9 cellular contexts compared by ENCODE assay signal in the genomic region with DNA sequence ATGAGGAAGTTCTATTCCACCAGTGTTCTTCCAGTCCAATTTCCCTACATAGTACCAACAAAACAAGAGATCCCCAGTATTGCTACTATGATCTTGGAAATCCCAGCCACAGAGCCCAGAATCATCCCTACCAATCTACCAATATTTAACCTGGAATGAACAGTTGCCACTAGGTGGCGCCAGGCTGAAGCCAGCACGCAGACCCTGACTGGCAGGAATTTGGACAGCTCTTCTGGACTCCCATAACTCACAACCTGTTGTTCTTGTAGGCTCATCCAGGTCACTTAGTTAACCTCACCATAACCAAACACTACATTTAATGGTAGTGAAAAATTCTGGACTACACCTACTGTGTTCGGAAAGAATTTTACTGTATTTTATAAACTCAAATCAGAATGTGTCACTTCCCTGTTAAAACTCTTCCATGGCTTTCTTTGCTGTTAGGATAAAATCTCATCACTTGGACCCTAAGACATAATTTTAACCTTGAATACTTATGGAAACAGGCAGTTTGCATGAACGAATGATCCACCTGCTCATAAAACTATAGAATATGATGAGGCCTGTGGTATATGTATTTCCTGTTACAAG. TPM values are rescaled to one million over a fixed set of nuclear protein-coding genes. Genes with fewer than 3 reads are reported as not detected.
A peak's percentile ranks its signal among the peaks of the same experiment; 100 is the strongest.
DNase-seq lines count a peak whose midpoint lies in the region; ATAC-seq and TF ChIP-seq lines count a peak whose summit lies in the region.
"Had no signal": no experiment of that assay in that cellular context is flagged by ENCODE, and none has a peak within 500 bp of the region (broad histone marks: within the 10 kb centered on the region; RNA-seq: fewer than 3 reads in every experiment).

No MANE protein-coding gene starts in this region.

- H3K4me1 ChIP-seq in CD8-positive, alpha-beta memory T cell (ENCODE audit: insufficient read depth, low read length), result no peaks in the 10 kb centered on the region
- peaks cover 0 to 6% (median 2%) of the 10 kb centered on the region in 4 donors for H3K4me1 ChIP-seq in esophagus muscularis mucosa
- H3K4me1 ChIP-seq in tibial nerve, result peaks cover 0 to 11% (median 0%) of the 10 kb centered on the region in 4 donors

- intact Hi-C loops in esophagus muscularis mucosa (cut with DNase I), result no loop called here

- WGBS in esophagus muscularis mucosa, result 37% methylated on average over 4 of the region's 4 CpGs
- WGBS in tibial nerve, 2 donors, result 24 to 35% methylated on average over 4 of the region's 4 CpGs

- no peak overlapping the region for H3K4me3 Mint-ChIP-seq in CD8-positive, alpha-beta memory T cell
- no peak overlapping the region for H3K4me3 Mint-ChIP-seq in nephron
- H3K4me3 Mint-ChIP-seq: T-helper 1 cell treated with Interleukin-12 subunit alpha and Interleukin-12 subunit beta and Interleukin-4 antibody, amounts not matched to agents 30 μg/mL and 1 μg/mL, for 36 hours had no signal

- H3K9me3 Mint-ChIP-seq in CD8-positive, alpha-beta memory T cell, result no peaks in the 10 kb centered on the region
- H3K9me3 Mint-ChIP-seq in nephron, result no peaks in the 10 kb centered on the region
- H3K9me3 Mint-ChIP-seq: T-helper 1 cell treated with Interleukin-12 subunit alpha and Interleukin-12 subunit beta and Interleukin-4 antibody, amounts not matched to agents 30 μg/mL and 1 μg/mL, for 36 hours had no signal

- ATAC-seq in GM19372 (IDR thresholded peaks at IDR 0.05; ENCODE audit: low read depth, unreplicated experiment) (peak; percentile 73), HG03460 (IDR thresholded peaks at IDR 0.05; ENCODE audit: unreplicated experiment) (peak; percentile 81)

- CTCF ChIA-PET in CD8-positive, alpha-beta memory T cell (lab: Charles Lee), result no interaction called here

- H3K27ac ChIP-seq in CD8-positive, alpha-beta memory T cell (ENCODE audit: low read depth, low read length), result no peak overlapping the region
- H3K27ac ChIP-seq in esophagus muscularis mucosa (replicated peaks in 1 of 4) (no peak overlapping the region), tibial nerve (no peak overlapping the region)

- DNase-seq in CD8-positive, alpha-beta memory T cell, result peak in 4 of 5 donors; percentile 9 to 25 (median 18)
- DNase-seq in NCI-H748 treated with DMSO at 0.1 percent for 48 hours (lab: John Stamatoyannopoulos, UW), result peak; percentile 71
- peak; percentile 6 to 18 for DNase-seq in activated CD8-positive, alpha-beta memory T cell treated with anti-CD3 and anti-CD28 coated beads for 4 hours (ENCODE audit: low read depth in 2 of 2)
- no peak for DNase-seq in esophagus muscularis mucosa (ENCODE audit: extremely low spot score)
- peak; percentile 25 to 72 for DNase-seq in tibial nerve (ENCODE audit: low spot score in 2 of 2)

- H3K27me3 ChIP-seq in CD8-positive, alpha-beta memory T cell (ENCODE audit: insufficient read depth, low read length, poor library complexity, severe bottlenecking), result no peaks in the 10 kb centered on the region
- peaks cover 0 to 3% (median 0%) of the 10 kb centered on the region in 4 donors for H3K27me3 ChIP-seq in esophagus muscularis mucosa
- no peaks in the 10 kb centered on the region for H3K27me3 ChIP-seq in tibial nerve

- TF ChIP-seq EP300 in esophagus muscularis mucosa (IDR thresholded peaks at IDR 0.05) (no peak), tibial nerve (IDR thresholded peaks at IDR 0.05) (no peak)

- no peak overlapping the region for H3K27ac Mint-ChIP-seq in CD8-positive, alpha-beta memory T cell
- H3K27ac Mint-ChIP-seq in nephron, result no peak overlapping the region
- H3K27ac Mint-ChIP-seq: T-helper 1 cell treated with Interleukin-12 subunit alpha and Interleukin-12 subunit beta and Interleukin-4 antibody, amounts not matched to agents 30 μg/mL and 1 μg/mL, for 36 hours had no signal

- no peaks in the 10 kb centered on the region for H3K36me3 Mint-ChIP-seq in CD8-positive, alpha-beta memory T cell
- H3K36me3 Mint-ChIP-seq in nephron (ENCODE audit: low read depth), result no peaks in the 10 kb centered on the region

- peak; percentile 57 to 85 (median 65) for TF ChIP-seq CTCF in esophagus muscularis mucosa (IDR thresholded peaks at IDR 0.05)
- peak; percentile 86 to 90 (median 88) for TF ChIP-seq CTCF in nephron (IDR thresholded peaks at IDR 0.05; ENCODE audit: unreplicated experiment in 3 of 3)
- peak; percentile 45 to 89 (median 73) for TF ChIP-seq CTCF in tibial nerve (IDR thresholded peaks at IDR 0.05)

- H3K4me3 ChIP-seq in CD8-positive, alpha-beta memory T cell (ENCODE audit: low read length), result no peak overlapping the region
- H3K4me3 ChIP-seq in esophagus muscularis mucosa (no peak overlapping the region), tibial nerve (no peak overlapping the region)

- POLR2A ChIA-PET in CD8-positive, alpha-beta memory T cell (lab: Charles Lee), result no interaction called here

- no peaks in the 10 kb centered on the region for H3K9me3 ChIP-seq in CD8-positive, alpha-beta memory T cell (ENCODE audit: low read length)
- H3K9me3 ChIP-seq in esophagus muscularis mucosa (no peaks in the 10 kb centered on the region), tibial nerve (no peaks in the 10 kb centered on the region)

- TF ChIP-seq POLR2A in esophagus muscularis mucosa (IDR thresholded peaks at IDR 0.05; ENCODE audit: low read depth), result no peak
- TF ChIP-seq POLR2A in tibial nerve (IDR thresholded peaks at IDR 0.05), result no peak

- H3K4me1 Mint-ChIP-seq in CD8-positive, alpha-beta memory T cell, result no peaks in the 10 kb centered on the region
- H3K4me1 Mint-ChIP-seq in nephron, result no peaks in the 10 kb centered on the region

- H3K27me3 Mint-ChIP-seq in CD8-positive, alpha-beta memory T cell, result peaks cover 1 to 4% of the 10 kb centered on the region in 2 donors
- peaks cover 6% of the 10 kb centered on the region for H3K27me3 Mint-ChIP-seq in nephron (ENCODE audit: low read depth)

- H3K36me3 ChIP-seq in CD8-positive, alpha-beta memory T cell (ENCODE audit: insufficient read depth, low read length), result no peaks in the 10 kb centered on the region
- H3K36me3 ChIP-seq in esophagus muscularis mucosa (no peaks in the 10 kb centered on the region), tibial nerve (no peaks in the 10 kb centered on the region)

RNA-seq across cellular contexts. Expression of gene SLC38A11, which starts 59.8 kb away (rescaled TPM):
- total RNA-seq in CD8-positive, alpha-beta memory T cell, result not detected
- not detected for polyA plus RNA-seq in CD8-positive, alpha-beta memory T cell
- 10 to 100 TPM in 1 of 4 donors, 1 to 10 TPM in 3; 1.4 to 11.6 (median 2.6) TPM for total RNA-seq in esophagus muscularis mucosa
- 1 to 10 TPM in 3 of 4 donors, not detected in 1; 1.5 to 4.3 (median 4.2) TPM for total RNA-seq in tibial nerve
